ENCODE assay signal across 1 cellular context in the genomic region with DNA sequence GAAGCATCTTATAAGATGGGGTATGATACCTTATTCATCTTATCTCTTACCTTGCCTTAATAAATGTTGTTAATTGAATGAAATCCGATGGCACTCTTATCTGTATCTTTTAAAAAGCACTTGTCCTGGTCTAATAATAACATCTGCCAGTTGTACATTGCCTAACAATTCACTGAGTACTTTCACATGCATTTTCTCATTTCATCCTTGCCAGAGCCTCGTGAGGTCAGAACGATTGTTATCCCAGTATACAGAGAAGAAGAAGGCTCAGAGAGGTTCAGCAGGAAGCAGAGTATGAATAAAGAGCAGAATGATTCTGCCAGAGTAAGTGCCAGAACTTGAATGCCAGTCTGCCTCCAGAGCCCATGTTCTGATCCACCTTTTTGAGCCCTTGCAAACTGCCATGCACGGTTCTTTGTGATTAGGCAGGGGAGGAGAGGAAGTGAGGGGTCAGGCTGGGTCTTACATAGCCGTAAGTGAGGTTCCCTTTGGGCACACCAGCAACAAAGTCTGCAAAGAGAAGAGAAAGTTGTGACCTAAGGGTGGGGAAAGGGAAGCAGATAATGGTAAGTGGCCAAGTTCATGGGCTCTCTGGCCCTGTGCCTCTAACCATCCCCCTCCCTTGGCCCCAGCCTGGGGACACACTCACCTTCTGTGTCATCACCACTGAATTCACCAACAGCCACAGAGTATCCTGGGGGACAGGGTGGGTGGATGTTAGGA.
TF ChIP-seq lines count a peak whose summit lies in the region.

No MANE protein-coding gene starts in this region.

TF ChIP-seq in GM23338, 12 proteins besides CTCF, POLR2A, EP300 and RAD21 (continued from another document):
- TF ChIP-seq, protein P1, sequence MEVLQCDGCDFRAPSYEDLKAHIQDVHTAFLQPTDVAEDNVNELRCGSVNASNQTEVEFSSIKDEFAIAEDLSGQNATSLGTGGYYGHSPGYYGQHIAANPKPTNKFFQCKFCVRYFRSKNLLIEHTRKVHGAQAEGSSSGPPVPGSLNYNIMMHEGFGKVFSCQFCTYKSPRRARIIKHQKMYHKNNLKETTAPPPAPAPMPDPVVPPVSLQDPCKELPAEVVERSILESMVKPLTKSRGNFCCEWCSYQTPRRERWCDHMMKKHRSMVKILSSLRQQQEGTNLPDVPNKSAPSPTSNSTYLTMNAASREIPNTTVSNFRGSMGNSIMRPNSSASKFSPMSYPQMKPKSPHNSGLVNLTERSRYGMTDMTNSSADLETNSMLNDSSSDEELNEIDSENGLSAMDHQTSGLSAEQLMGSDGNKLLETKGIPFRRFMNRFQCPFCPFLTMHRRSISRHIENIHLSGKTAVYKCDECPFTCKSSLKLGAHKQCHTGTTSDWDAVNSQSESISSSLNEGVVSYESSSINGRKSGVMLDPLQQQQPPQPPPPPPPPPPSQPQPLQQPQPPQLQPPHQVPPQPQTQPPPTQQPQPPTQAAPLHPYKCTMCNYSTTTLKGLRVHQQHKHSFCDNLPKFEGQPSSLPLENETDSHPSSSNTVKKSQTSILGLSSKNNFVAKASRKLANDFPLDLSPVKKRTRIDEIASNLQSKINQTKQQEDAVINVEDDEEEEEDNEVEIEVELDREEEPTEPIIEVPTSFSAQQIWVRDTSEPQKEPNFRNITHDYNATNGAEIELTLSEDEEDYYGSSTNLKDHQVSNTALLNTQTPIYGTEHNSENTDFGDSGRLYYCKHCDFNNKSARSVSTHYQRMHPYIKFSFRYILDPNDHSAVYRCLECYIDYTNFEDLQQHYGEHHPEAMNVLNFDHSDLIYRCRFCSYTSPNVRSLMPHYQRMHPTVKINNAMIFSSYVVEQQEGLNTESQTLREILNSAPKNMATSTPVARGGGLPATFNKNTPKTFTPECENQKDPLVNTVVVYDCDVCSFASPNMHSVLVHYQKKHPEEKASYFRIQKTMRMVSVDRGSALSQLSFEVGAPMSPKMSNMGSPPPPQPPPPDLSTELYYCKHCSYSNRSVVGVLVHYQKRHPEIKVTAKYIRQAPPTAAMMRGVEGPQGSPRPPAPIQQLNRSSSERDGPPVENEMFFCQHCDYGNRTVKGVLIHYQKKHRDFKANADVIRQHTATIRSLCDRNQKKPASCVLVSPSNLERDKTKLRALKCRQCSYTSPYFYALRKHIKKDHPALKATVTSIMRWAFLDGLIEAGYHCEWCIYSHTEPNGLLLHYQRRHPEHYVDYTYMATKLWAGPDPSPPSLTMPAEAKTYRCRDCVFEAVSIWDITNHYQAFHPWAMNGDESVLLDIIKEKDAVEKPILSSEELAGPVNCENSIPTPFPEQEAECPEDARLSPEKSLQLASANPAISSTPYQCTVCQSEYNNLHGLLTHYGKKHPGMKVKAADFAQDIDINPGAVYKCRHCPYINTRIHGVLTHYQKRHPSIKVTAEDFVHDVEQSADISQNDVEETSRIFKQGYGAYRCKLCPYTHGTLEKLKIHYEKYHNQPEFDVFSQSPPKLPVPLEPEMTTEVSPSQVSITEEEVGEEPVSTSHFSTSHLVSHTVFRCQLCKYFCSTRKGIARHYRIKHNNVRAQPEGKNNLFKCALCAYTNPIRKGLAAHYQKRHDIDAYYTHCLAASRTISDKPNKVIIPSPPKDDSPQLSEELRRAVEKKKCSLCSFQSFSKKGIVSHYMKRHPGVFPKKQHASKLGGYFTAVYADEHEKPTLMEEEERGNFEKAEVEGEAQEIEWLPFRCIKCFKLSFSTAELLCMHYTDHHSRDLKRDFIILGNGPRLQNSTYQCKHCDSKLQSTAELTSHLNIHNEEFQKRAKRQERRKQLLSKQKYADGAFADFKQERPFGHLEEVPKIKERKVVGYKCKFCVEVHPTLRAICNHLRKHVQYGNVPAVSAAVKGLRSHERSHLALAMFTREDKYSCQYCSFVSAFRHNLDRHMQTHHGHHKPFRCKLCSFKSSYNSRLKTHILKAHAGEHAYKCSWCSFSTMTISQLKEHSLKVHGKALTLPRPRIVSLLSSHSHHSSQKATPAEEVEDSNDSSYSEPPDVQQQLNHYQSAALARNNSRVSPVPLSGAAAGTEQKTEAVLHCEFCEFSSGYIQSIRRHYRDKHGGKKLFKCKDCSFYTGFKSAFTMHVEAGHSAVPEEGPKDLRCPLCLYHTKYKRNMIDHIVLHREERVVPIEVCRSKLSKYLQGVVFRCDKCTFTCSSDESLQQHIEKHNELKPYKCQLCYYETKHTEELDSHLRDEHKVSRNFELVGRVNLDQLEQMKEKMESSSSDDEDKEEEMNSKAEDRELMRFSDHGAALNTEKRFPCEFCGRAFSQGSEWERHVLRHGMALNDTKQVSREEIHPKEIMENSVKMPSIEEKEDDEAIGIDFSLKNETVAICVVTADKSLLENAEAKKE (CRISPR knock-in tag; IDR thresholded peaks at IDR 0.05): no peak
